In the genomic region with DNA sequence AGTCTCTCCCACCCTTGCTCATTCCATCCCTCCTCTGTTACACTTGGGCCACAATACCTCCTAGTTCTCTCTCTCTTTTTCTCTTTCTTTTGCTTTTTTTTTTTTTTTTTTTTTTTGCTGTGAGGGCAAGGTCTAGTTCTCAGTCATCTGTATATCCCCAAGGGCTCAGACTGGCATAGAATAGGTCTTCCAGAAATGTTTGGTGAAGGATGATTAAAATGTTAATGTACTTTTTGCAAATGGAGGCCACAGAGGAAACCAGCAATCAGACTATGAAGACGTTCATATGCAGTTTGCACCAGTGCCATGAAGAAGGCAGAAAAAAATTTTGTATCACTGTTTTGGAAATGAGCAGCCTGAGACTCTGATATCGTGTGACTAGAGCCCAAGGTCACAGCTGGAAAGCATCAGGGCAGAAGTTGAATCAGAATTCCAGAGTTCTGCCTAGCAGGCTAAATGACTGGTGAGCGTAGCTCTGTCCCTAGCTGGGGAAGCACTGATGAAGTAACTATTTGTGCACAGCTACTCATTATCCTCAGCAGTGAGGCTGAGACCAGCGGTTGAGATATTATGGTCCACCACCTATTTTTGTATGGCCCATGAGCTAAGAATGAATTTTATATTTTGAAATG, we compare ENCODE assay signal across 12 cellular contexts.
DNase-seq lines count a peak whose midpoint lies in the region; ATAC-seq and TF ChIP-seq lines count a peak whose summit lies in the region.
"Had no signal": no experiment of that assay in that cellular context is flagged by ENCODE, and none has a peak within 500 bp of the region (broad histone marks: within the 10 kb centered on the region; RNA-seq: fewer than 3 reads in every experiment).

No MANE protein-coding gene starts in this region.

- H3K27ac ChIP-seq in naive thymus-derived CD4-positive, alpha-beta T cell (ENCODE audit: low read depth, low read length), result no peak overlapping the region
- H3K27ac ChIP-seq: C4-2B had no signal

- intact Hi-C loops in naive thymus-derived CD4-positive, alpha-beta T cell (cut with micrococcal nuclease), result loop anchor here (5.0 kb wide), 4 partner anchors 103 to 187 kb away; no protein-coding TSS in a partner anchor

- peaks cover 0 to 4% (median 0%) of the 10 kb centered on the region in 3 experiments for H3K36me3 ChIP-seq in naive thymus-derived CD4-positive, alpha-beta T cell (ENCODE audit: control insufficient read depth in 2 of 3, insufficient read depth in 3 of 3, low read length in 3 of 3)

- H3K4me3 ChIP-seq in AG04449 (ENCODE audit: low read depth, low read length), result no peak overlapping the region
- no peak overlapping the region for H3K4me3 ChIP-seq in fibroblast of mammary gland (ENCODE audit: control insufficient read depth, low read depth, low read length)
- no peak overlapping the region for H3K4me3 ChIP-seq in naive thymus-derived CD4-positive, alpha-beta T cell (ENCODE audit: low read length)
- H3K4me3 ChIP-seq: sigmoid colon had no signal

- H3K27me3 ChIP-seq in naive thymus-derived CD4-positive, alpha-beta T cell (ENCODE audit: control insufficient read depth in 2 of 2, insufficient read depth in 2 of 2, low read length in 2 of 2), result no peaks in the 10 kb centered on the region
- H3K27me3 ChIP-seq: sigmoid colon had no signal

- peaks cover 14 to 18% of the 10 kb centered on the region in 2 donors for H3K4me1 ChIP-seq in naive thymus-derived CD4-positive, alpha-beta T cell (ENCODE audit: control insufficient read depth in 2 of 2, insufficient read depth in 2 of 2, low read length in 2 of 2)

- no peaks in the 10 kb centered on the region for H3K9me3 ChIP-seq in naive thymus-derived CD4-positive, alpha-beta T cell (ENCODE audit: control insufficient read depth in 2 of 3, low read length in 3 of 3)
- H3K9me3 ChIP-seq: sigmoid colon had no signal

- peaks cover 0 to 5% (median 0%) of the 10 kb centered on the region in 11 donors for H3K9me3 Mint-ChIP-seq in naive thymus-derived CD4-positive, alpha-beta T cell

- POLR2A ChIA-PET in AG04449 (lab: Yijun Ruan, JAX), result interaction anchor here (0.6 to 1.5 kb wide), 5 partner anchors 32 to 146 kb away, joined by 3 read pairs; no protein-coding TSS in a partner anchor
- POLR2A ChIA-PET in naive thymus-derived CD4-positive, alpha-beta T cell (lab: Charles Lee), result interaction anchor here (0.6 kb wide), 1 partner anchor 173 kb away, joined by 3 read pairs; no protein-coding TSS in a partner anchor

- no peak for ATAC-seq in naive thymus-derived CD4-positive, alpha-beta T cell
- no peak for ATAC-seq in GM21576 (IDR thresholded peaks at IDR 0.05; ENCODE audit: unreplicated experiment)
- no peak for ATAC-seq in SK-N-SH treated with all-trans-retinoic acid at 6 μM for 48 hours

- peaks cover 0 to 48% (median 26%) of the 10 kb centered on the region in 5 donors for H3K36me3 Mint-ChIP-seq in naive thymus-derived CD4-positive, alpha-beta T cell

- H3K4me3 Mint-ChIP-seq in naive thymus-derived CD4-positive, alpha-beta T cell, result peak overlapping the region in 3 of 10 donors; percentile 8 to 36 (median 29)

- H3K27ac Mint-ChIP-seq in naive thymus-derived CD4-positive, alpha-beta T cell, result peak overlapping the region in 7 of 9 donors; percentile 0 to 83 (median 43)

- peaks cover 19 to 43% (median 37%) of the 10 kb centered on the region in 7 donors for H3K4me1 Mint-ChIP-seq in naive thymus-derived CD4-positive, alpha-beta T cell

- TF ChIP-seq CTCF in AG04449 (IDR thresholded peaks at IDR 0.05; ENCODE audit: insufficient read depth, low read length, missing control alignments), result no peak
- TF ChIP-seq CTCF in fibroblast of mammary gland (conservative IDR thresholded peaks at IDR 0.05; ENCODE audit: control insufficient read depth, insufficient read depth, low read depth, low read length), result no peak

- DNase-seq in AG04449 (ENCODE audit: low read depth, low spot score), result peak; percentile 68
- DNase-seq in LHCN-M2 (ENCODE audit: low read depth), result peak; percentile 39
- DNase-seq in fibroblast of mammary gland (ENCODE audit: low read depth), result peak; percentile 97
- no peak for DNase-seq in naive thymus-derived CD4-positive, alpha-beta T cell
- no peak for DNase-seq in middle frontal gyrus (ENCODE audit: extremely low spot score, low spot score)
- no peak for DNase-seq in NCI-H2081 treated with DMSO at 0.1 percent for 48 hours (lab: John Stamatoyannopoulos, UW)
- DNase-seq: dermis blood vessel endothelial cell, NCI-H69, sigmoid colon had no signal

- CTCF ChIA-PET in AG04449 (lab: Yijun Ruan, JAX), result interaction anchor here (0.8 to 3.5 kb wide), 9 partner anchors 15 to 227 kb away, joined by 3 to 14 read pairs (median 4); no protein-coding TSS in a partner anchor
- CTCF ChIA-PET in naive thymus-derived CD4-positive, alpha-beta T cell (lab: Charles Lee), result interaction anchor here (0.6 kb wide), 1 partner anchor 131 kb away, joined by 3 read pairs; no protein-coding TSS in a partner anchor

- H3K27me3 Mint-ChIP-seq in naive thymus-derived CD4-positive, alpha-beta T cell, result no peaks in the 10 kb centered on the region

TF ChIP-seq in SK-N-SH treated with all-trans-retinoic acid at 6 μM for 48 hours, 23 proteins besides CTCF, POLR2A, EP300 and RAD21:
- no peak for TF ChIP-seq PPARA (CRISPR knock-in tag; IDR thresholded peaks at IDR 0.05; ENCODE audit: borderline replicate concordance)
- TF ChIP-seq, protein P1, sequence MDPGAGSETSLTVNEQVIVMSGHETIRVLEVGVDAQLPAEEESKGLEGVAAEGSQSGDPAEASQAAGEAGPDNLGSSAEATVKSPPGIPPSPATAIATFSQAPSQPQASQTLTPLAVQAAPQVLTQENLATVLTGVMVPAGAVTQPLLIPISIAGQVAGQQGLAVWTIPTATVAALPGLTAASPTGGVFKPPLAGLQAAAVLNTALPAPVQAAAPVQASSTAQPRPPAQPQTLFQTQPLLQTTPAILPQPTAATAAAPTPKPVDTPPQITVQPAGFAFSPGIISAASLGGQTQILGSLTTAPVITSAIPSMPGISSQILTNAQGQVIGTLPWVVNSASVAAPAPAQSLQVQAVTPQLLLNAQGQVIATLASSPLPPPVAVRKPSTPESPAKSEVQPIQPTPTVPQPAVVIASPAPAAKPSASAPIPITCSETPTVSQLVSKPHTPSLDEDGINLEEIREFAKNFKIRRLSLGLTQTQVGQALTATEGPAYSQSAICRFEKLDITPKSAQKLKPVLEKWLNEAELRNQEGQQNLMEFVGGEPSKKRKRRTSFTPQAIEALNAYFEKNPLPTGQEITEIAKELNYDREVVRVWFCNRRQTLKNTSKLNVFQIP (CRISPR knock-in tag; IDR thresholded peaks at IDR 0.05; ENCODE audit: borderline replicate concordance, low read depth), result no peak
- TF ChIP-seq BACH2 (CRISPR knock-in tag; IDR thresholded peaks at IDR 0.05; ENCODE audit: borderline replicate concordance), result no peak
- TF ChIP-seq ZNF70 (CRISPR knock-in tag; IDR thresholded peaks at IDR 0.05), result no peak

Comparison
In these comparisons a context has a peak if more than half of its experiments do, and no peak if none do; other contexts are left out.
1. DNase-seq: peak in AG04449 (single experiment), LHCN-M2 (single experiment) and fibroblast of mammary gland (single experiment); none in naive thymus-derived CD4-positive, alpha-beta T cell (0 of 9), middle frontal gyrus (single experiment) and NCI-H2081 treated with DMSO at 0.1 percent for 48 hours (single experiment).